In the genomic region with DNA sequence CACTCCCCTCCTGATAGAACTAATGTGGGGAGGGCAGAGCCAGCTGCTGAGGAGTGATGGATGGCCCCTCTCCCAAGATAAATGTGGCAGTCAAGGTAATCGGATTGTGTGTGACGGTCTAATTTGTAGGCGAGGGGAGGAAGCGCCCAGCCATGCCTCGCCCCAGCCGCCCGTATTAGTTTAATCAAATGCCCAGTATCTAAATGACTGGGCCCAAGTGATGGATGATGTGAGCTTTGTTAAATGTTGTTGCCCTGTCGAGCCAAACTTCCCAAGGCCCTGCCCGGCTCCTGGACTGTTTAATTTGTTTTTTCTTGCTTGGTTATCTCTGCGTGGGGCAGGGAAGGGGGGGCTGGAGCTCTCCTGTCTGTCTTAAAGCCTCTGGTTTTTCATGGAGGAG, we compare ENCODE assay signal across 22 cellular contexts.
DNase-seq lines count a peak whose midpoint lies in the region; ATAC-seq and TF ChIP-seq lines count a peak whose summit lies in the region.
"Had no signal": no experiment of that assay in that cellular context is flagged by ENCODE, and none has a peak within 500 bp of the region (broad histone marks: within the 10 kb centered on the region; RNA-seq: fewer than 3 reads in every experiment).

No MANE protein-coding gene starts in this region.

- H3K36me3 ChIP-seq in neutrophil (peaks cover 11% of the 10 kb centered on the region), osteoblast (ENCODE audit: insufficient read depth, low read length) (peaks cover 37% of the 10 kb centered on the region)
- H3K36me3 ChIP-seq: thyroid gland had no signal

- H3K4me3 Mint-ChIP-seq in dendritic cell treated with granulocyte-macrophage colony-stimulating factor and Interleukin-4, amounts not matched to agents 40 ng/mL and 50 ng/mL, for 4 days = no peak overlapping the region
- no peak overlapping the region for H3K4me3 Mint-ChIP-seq in stimulated activated naive B cell treated with anti-CD40 and anti-IgM and Interleukin-4, amounts not matched to agents 10 μg/mL and 1 μg/mL and 100 μg/mL, for 72 hours
- H3K4me3 Mint-ChIP-seq: activated CD4-positive, alpha-beta T cell treated with anti-CD3 and anti-CD28 coated beads, Interleukin-2, amount 10 ng/mL, durations not matched to agents 24 days and 14 days; activated naive CD4-positive, alpha-beta T cell treated with anti-CD3 and anti-CD28 coated beads, Interleukin-2, amount 10 ng/mL, durations not matched to agents 7 days and 5 days; T-helper 2 cell treated with Interferon-gamma antibody and Interleukin-4, amounts not matched to agents 5 μg/mL and 100 μg/mL, for 36 hours had no signal

- H3K4me2 ChIP-seq in osteoblast (ENCODE audit: insufficient read depth, low read length) = no peak overlapping the region
- H3K4me2 ChIP-seq: KMS-11 had no signal

- DNase-seq in D341Med (ENCODE audit: low spot score) (peak; percentile 53), NCI-H526 treated with DMSO at 0.1 percent for 48 hours (lab: John Stamatoyannopoulos, UW) (peak; percentile 8), osteoblast (ENCODE audit: insufficient read length, low spot score, missing footprints) (no peak), NCI-H510A treated with DMSO at 0.1 percent for 48 hours (lab: John Stamatoyannopoulos, UW) (no peak)
- no peak for DNase-seq in stimulated activated naive B cell treated with anti-CD40 and anti-IgM and Interleukin-4, amounts not matched to agents 10 μg/mL and 1 μg/mL and 100 μg/mL, for 72 hours
- DNase-seq: activated CD4-positive, alpha-beta T cell treated with anti-CD3 and anti-CD28 coated beads, Interleukin-2, amount 10 ng/mL, durations not matched to agents 24 days and 14 days; activated naive CD4-positive, alpha-beta T cell treated with anti-CD3 and anti-CD28 coated beads, Interleukin-2, amount 10 ng/mL, durations not matched to agents 7 days and 5 days; GM23248; NCI-H146; NCI-H510A; occipital lobe; spleen; stimulated activated CD4-positive, alpha-beta T cell treated with anti-CD3 and anti-CD28 coated beads, Interleukin-4, amount 100 ng/mL, for 1 hour; stimulated activated naive CD4-positive, alpha-beta T cell treated with Interleukin-2 at 50 U/mL for 16 hours; thyroid gland had no signal

- peaks cover 75% of the 10 kb centered on the region for H4K20me1 ChIP-seq in osteoblast (ENCODE audit: insufficient read depth, low read length)

- H3K79me2 ChIP-seq in osteoblast (ENCODE audit: insufficient read depth, low read length) = peaks cover 96% of the 10 kb centered on the region

- no peaks in the 10 kb centered on the region for H3K27me3 Mint-ChIP-seq in dendritic cell treated with granulocyte-macrophage colony-stimulating factor and Interleukin-4, amounts not matched to agents 40 ng/mL and 50 ng/mL, for 4 days
- no peaks in the 10 kb centered on the region for H3K27me3 Mint-ChIP-seq in stimulated activated naive B cell treated with anti-CD40 and anti-IgM and Interleukin-4, amounts not matched to agents 10 μg/mL and 1 μg/mL and 100 μg/mL, for 72 hours
- H3K27me3 Mint-ChIP-seq: activated CD4-positive, alpha-beta T cell treated with anti-CD3 and anti-CD28 coated beads, Interleukin-2, amount 10 ng/mL, durations not matched to agents 24 days and 14 days; activated naive CD4-positive, alpha-beta T cell treated with anti-CD3 and anti-CD28 coated beads, Interleukin-2, amount 10 ng/mL, durations not matched to agents 7 days and 5 days had no signal

- peak overlapping the region; percentile 5 for H3K27ac ChIP-seq in neutrophil
- no peak overlapping the region for H3K27ac ChIP-seq in osteoblast (ENCODE audit: low read depth, low read length)
- H3K27ac ChIP-seq: GM23248, KMS-11, right atrium auricular region had no signal

- peak overlapping the region; percentile 30 for H3K27ac Mint-ChIP-seq in dendritic cell treated with granulocyte-macrophage colony-stimulating factor and Interleukin-4, amounts not matched to agents 40 ng/mL and 50 ng/mL, for 4 days
- no peak overlapping the region for H3K27ac Mint-ChIP-seq in stimulated activated naive B cell treated with anti-CD40 and anti-IgM and Interleukin-4, amounts not matched to agents 10 μg/mL and 1 μg/mL and 100 μg/mL, for 72 hours
- H3K27ac Mint-ChIP-seq: activated CD4-positive, alpha-beta T cell treated with anti-CD3 and anti-CD28 coated beads, Interleukin-2, amount 10 ng/mL, durations not matched to agents 24 days and 14 days; T-helper 2 cell treated with Interferon-gamma antibody and Interleukin-4, amounts not matched to agents 5 μg/mL and 100 μg/mL, for 36 hours had no signal

- TF ChIP-seq CTCF in neutrophil (IDR thresholded peaks at IDR 0.05) (no peak), osteoblast (IDR thresholded peaks at IDR 0.05; ENCODE audit: extremely low read depth, low read depth, low read length) (no peak)

- H3K4me1 ChIP-seq in neutrophil (ENCODE audit: control insufficient read depth in 1 of 2, insufficient read depth in 1 of 2, low read depth in 1 of 2, low read length in 1 of 2) (peaks cover 17 to 21% of the 10 kb centered on the region in 2 experiments), osteoblast (ENCODE audit: insufficient read depth, low read length) (peaks cover 10% of the 10 kb centered on the region)

- intact Hi-C loops in dendritic cell treated with granulocyte-macrophage colony-stimulating factor and Interleukin-4, amounts not matched to agents 40 ng/mL and 50 ng/mL, for 4 days (cut with micrococcal nuclease) = no loop called here

- no peak overlapping the region for H2AFZ ChIP-seq in osteoblast (ENCODE audit: low read length)
- H2AFZ ChIP-seq: GM23248 had no signal

- H3K27me3 ChIP-seq in neutrophil (no peaks in the 10 kb centered on the region), osteoblast (ENCODE audit: insufficient read depth, low read length) (no peaks in the 10 kb centered on the region)
- H3K27me3 ChIP-seq: right atrium auricular region, spleen, thyroid gland had no signal

- ATAC-seq in stimulated activated naive B cell treated with anti-CD40 and anti-IgM and Interleukin-4, amounts not matched to agents 10 μg/mL and 1 μg/mL and 100 μg/mL, for 72 hours (replicated peaks) = no peak
- no peak for ATAC-seq in HG03442 (IDR thresholded peaks at IDR 0.05; ENCODE audit: unreplicated experiment)

- peaks cover 74% of the 10 kb centered on the region for H3K4me1 Mint-ChIP-seq in dendritic cell treated with granulocyte-macrophage colony-stimulating factor and Interleukin-4, amounts not matched to agents 40 ng/mL and 50 ng/mL, for 4 days (ENCODE audit: low read depth)
- H3K4me1 Mint-ChIP-seq in stimulated activated naive B cell treated with anti-CD40 and anti-IgM and Interleukin-4, amounts not matched to agents 10 μg/mL and 1 μg/mL and 100 μg/mL, for 72 hours = peaks cover 75 to 99% of the 10 kb centered on the region in 2 donors

- peaks cover 93% of the 10 kb centered on the region for H3K36me3 Mint-ChIP-seq in dendritic cell treated with granulocyte-macrophage colony-stimulating factor and Interleukin-4, amounts not matched to agents 40 ng/mL and 50 ng/mL, for 4 days (ENCODE audit: low read depth)
- peaks cover 47 to 63% of the 10 kb centered on the region in 2 donors for H3K36me3 Mint-ChIP-seq in stimulated activated naive B cell treated with anti-CD40 and anti-IgM and Interleukin-4, amounts not matched to agents 10 μg/mL and 1 μg/mL and 100 μg/mL, for 72 hours
- H3K36me3 Mint-ChIP-seq: activated naive CD4-positive, alpha-beta T cell treated with anti-CD3 and anti-CD28 coated beads, Interleukin-2, amount 10 ng/mL, durations not matched to agents 7 days and 5 days had no signal

- no peak overlapping the region for H3K4me3 ChIP-seq in neutrophil (ENCODE audit: low read depth in 1 of 2, low read length in 1 of 2)
- H3K4me3 ChIP-seq in osteoblast (ENCODE audit: insufficient read depth, low read length) = no peak overlapping the region
- H3K4me3 ChIP-seq: GM23248, lung, right atrium auricular region, spleen, thyroid gland had no signal

- no peaks in the 10 kb centered on the region for H3K9me3 Mint-ChIP-seq in dendritic cell treated with granulocyte-macrophage colony-stimulating factor and Interleukin-4, amounts not matched to agents 40 ng/mL and 50 ng/mL, for 4 days
- H3K9me3 Mint-ChIP-seq in stimulated activated naive B cell treated with anti-CD40 and anti-IgM and Interleukin-4, amounts not matched to agents 10 μg/mL and 1 μg/mL and 100 μg/mL, for 72 hours = no peaks in the 10 kb centered on the region
- H3K9me3 Mint-ChIP-seq: activated CD4-positive, alpha-beta T cell treated with anti-CD3 and anti-CD28 coated beads, Interleukin-2, amount 10 ng/mL, durations not matched to agents 24 days and 14 days; activated naive CD4-positive, alpha-beta T cell treated with anti-CD3 and anti-CD28 coated beads, Interleukin-2, amount 10 ng/mL, durations not matched to agents 7 days and 5 days; T-helper 2 cell treated with Interferon-gamma antibody and Interleukin-4, amounts not matched to agents 5 μg/mL and 100 μg/mL, for 36 hours had no signal

- H3K9me3 ChIP-seq in neutrophil (no peaks in the 10 kb centered on the region), osteoblast (ENCODE audit: low read depth, low read length) (no peaks in the 10 kb centered on the region)
- H3K9me3 ChIP-seq: right atrium auricular region, spleen, thyroid gland had no signal

Comparison
In these comparisons a context has a peak if more than half of its experiments do, and no peak if none do; other contexts are left out.
1. DNase-seq: peak in D341Med (single experiment) and NCI-H526 treated with DMSO at 0.1 percent for 48 hours (single experiment); none in osteoblast (single experiment), stimulated activated naive B cell treated with anti-CD40 and anti-IgM and Interleukin-4, amounts not matched to agents 10 μg/mL and 1 μg/mL and 100 μg/mL, for 72 hours (single experiment) and NCI-H510A treated with DMSO at 0.1 percent for 48 hours (single experiment).